In the genomic region with DNA sequence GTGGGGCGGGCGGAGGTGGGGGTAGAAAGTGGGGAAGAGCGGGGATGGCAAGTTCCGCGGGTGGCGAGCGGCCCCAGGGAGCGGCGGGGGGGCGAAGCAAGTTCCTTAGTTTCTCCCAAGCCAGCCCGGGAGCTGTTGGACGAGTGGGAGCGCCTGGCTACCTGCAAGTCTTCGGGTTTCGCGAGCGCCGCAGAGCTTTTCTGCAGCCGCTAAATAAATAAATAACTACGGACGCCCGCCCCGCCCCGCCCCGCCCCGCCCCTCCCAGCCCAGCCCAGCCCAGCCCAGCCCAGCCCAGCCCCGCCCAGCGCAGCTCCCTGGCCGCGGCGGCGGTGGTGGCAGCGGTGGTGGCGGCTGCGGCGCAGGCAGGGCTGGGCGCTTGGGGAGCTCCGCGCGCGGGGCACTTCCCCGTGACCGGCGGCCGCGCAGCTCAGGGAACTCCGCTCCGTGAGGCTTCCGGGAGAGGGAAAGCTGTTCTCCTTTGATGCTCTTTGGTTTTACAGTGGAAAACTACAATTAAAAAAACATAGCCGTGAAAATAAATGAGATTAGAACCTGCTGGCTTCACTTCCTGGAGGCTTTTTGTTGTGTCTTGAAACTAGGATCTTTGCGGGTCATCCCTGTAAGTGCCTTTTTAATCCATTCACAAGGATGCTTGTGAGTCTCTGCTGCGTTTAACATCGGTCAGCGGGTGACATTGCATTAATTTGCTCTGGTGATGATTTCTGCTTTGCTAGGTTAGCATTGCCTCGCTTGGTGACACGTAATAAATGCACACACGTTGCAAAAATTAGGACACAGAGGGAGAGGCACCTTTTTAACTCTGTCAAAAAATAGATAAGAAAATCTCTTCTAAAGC, we compare ENCODE assay signal across 8 cellular contexts. TPM values are rescaled to one million over a fixed set of nuclear protein-coding genes. Genes with fewer than 3 reads are reported as not detected.
DNase-seq lines count a peak whose midpoint lies in the region; ATAC-seq and TF ChIP-seq lines count a peak whose summit lies in the region.

Gene UBE2L5, plus strand, starts transcription at position 438 of the 859 bp plus-strand sequence. CDS start 5,498 bp downstream, outside the sequence.

- H3K4me2 ChIP-seq in PC-3 (ENCODE audit: low read length), result peak within 1 kb of the TSS; percentile 96

- H3K27me3 Mint-ChIP-seq in natural killer cell treated with Interleukin-12 subunit alpha and Interleukin-12 subunit beta and Interleukin-15 and Interleukin-18, amount 100 ng/mL, for 72 hours, result no peaks in the 10 kb centered on the region

- H3K27ac ChIP-seq in PC-3 (ENCODE audit: low read length), result peak within 1 kb of the TSS; percentile 42

- intact Hi-C loops in PC-3 (cut with micrococcal nuclease), result loop anchor here (1.0 to 5.0 kb wide), 2 partner anchors 150 to 195 kb away; partner anchors contain the start of gene USPL1

- ATAC-seq in GM19023 (IDR thresholded peaks at IDR 0.05; ENCODE audit: unreplicated experiment), result peak; percentile 87
- peak; percentile 73 for ATAC-seq in HG03354 (IDR thresholded peaks at IDR 0.05; ENCODE audit: poor library complexity, severe bottlenecking, unreplicated experiment)
- ATAC-seq in PC-3, result peak; percentile 87
- ATAC-seq in natural killer cell treated with Interleukin-12 subunit alpha and Interleukin-12 subunit beta and Interleukin-15 and Interleukin-18, amount 100 ng/mL, for 72 hours, result peak; percentile 95 to 97

- H3K27me3 ChIP-seq in BE2C (no peaks in the 10 kb centered on the region), PC-3 (ENCODE audit: low read length) (no peaks in the 10 kb centered on the region)

- no peaks in the 10 kb centered on the region for H3K36me3 Mint-ChIP-seq in natural killer cell treated with Interleukin-12 subunit alpha and Interleukin-12 subunit beta and Interleukin-15 and Interleukin-18, amount 100 ng/mL, for 72 hours

- H3K9me2 ChIP-seq in PC-3 (replicated peaks; ENCODE audit: low read length), result no peaks in the 10 kb centered on the region

- TSS peak; percentile 50 for BruUV-seq in PC-3 (replicated peaks; lab: Mats Ljungman, UMichigan)

- no peaks in the 10 kb centered on the region for H3F3A ChIP-seq in PC-3 (ENCODE audit: low read length, unreplicated experiment)

- POLR2A ChIA-PET in PC-3 (lab: Charles Lee; ENCODE audit: unreplicated experiment), result interaction anchor here (0.5 to 0.6 kb wide), 5 partner anchors 26 to 651 kb away, joined by 3 to 7 read pairs (median 6); no protein-coding TSS in a partner anchor

- H3K4me1 Mint-ChIP-seq in natural killer cell treated with Interleukin-12 subunit alpha and Interleukin-12 subunit beta and Interleukin-15 and Interleukin-18, amount 100 ng/mL, for 72 hours (ENCODE audit: low read depth in 2 of 2), result peaks cover 12% of the 10 kb centered on the region in 2 donors

- H3K9me3 ChIP-seq in BE2C, result no peaks in the 10 kb centered on the region
- no peaks in the 10 kb centered on the region for H3K9me3 ChIP-seq in PC-3 (ENCODE audit: low read length)

- H3K4me3 ChIP-seq in BE2C (ENCODE audit: low read depth, low read length) (peak within 1 kb of the TSS; percentile 86), PC-3 (ENCODE audit: low read length) (peak within 1 kb of the TSS; percentile 82), fibroblast of the aortic adventitia (ENCODE audit: low read depth, low read length) (peak within 1 kb of the TSS; percentile 69)

- peak; percentile 88 for DNase-seq in BE2C
- DNase-seq in PC-3, result peak; percentile 62
- DNase-seq in activated effector memory CD4-positive, alpha-beta T cell treated with Interleukin-2 at 50 U/mL for 16 hours, result peak; percentile 58
- peak; percentile 77 for DNase-seq in fibroblast of the aortic adventitia (ENCODE audit: low read depth)
- DNase-seq in natural killer cell treated with Interleukin-12 subunit alpha and Interleukin-12 subunit beta and Interleukin-15 and Interleukin-18, amount 100 ng/mL, for 72 hours (ENCODE audit: low spot score), result peak; percentile 84
- peak; percentile 74 for DNase-seq in stimulated activated naive CD4-positive, alpha-beta T cell treated with Interleukin-2 at 50 U/mL for 16 hours (lab: John Stamatoyannopoulos, UW)

- H3K27ac Mint-ChIP-seq in natural killer cell treated with Interleukin-12 subunit alpha and Interleukin-12 subunit beta and Interleukin-15 and Interleukin-18, amount 100 ng/mL, for 72 hours, result peak within 1 kb of the TSS; percentile 46 to 78

- peak within 1 kb of the TSS; percentile 97 for H2AFZ ChIP-seq in PC-3 (ENCODE audit: low read length)

- no peak for TF ChIP-seq CTCF in BE2C (IDR thresholded peaks at IDR 0.05; ENCODE audit: low read depth, low read length)
- TF ChIP-seq CTCF in PC-3 (conservative IDR thresholded peaks at IDR 0.05; ENCODE audit: low read depth, low read length), result no peak
- no peak for TF ChIP-seq CTCF in fibroblast of the aortic adventitia (IDR thresholded peaks at IDR 0.05; ENCODE audit: insufficient read depth, low read length)

- peak within 1 kb of the TSS; percentile 73 for H3K9ac ChIP-seq in PC-3 (ENCODE audit: low read length)

- H3K9me3 Mint-ChIP-seq in natural killer cell treated with Interleukin-12 subunit alpha and Interleukin-12 subunit beta and Interleukin-15 and Interleukin-18, amount 100 ng/mL, for 72 hours, result no peaks in the 10 kb centered on the region

- no peaks in the 10 kb centered on the region for H3K79me2 ChIP-seq in PC-3 (ENCODE audit: low read length)

- H3K36me3 ChIP-seq in BE2C (no peaks in the 10 kb centered on the region), PC-3 (ENCODE audit: low read depth, low read length) (no peaks in the 10 kb centered on the region)

- H3K4me1 ChIP-seq in BE2C (no peaks in the 10 kb centered on the region; the same call in 1 of the 2 replicates), PC-3 (ENCODE audit: insufficient read depth, low read length) (peaks cover 16% of the 10 kb centered on the region)

- CTCF ChIA-PET in PC-3 (lab: Charles Lee), result interaction anchor here (0.6 to 0.7 kb wide), 2 partner anchors 27 to 290 kb away, joined by 3 read pairs; no protein-coding TSS in a partner anchor

- H4K20me1 ChIP-seq in PC-3 (ENCODE audit: low read length), result no peaks in the 10 kb centered on the region

- H3K4me3 Mint-ChIP-seq in natural killer cell treated with Interleukin-12 subunit alpha and Interleukin-12 subunit beta and Interleukin-15 and Interleukin-18, amount 100 ng/mL, for 72 hours, result peak within 1 kb of the TSS; percentile 95

RNA-seq across cellular contexts. Expression of gene UBE2L5, which starts in this region (rescaled TPM):
- 0.73 TPM for polyA plus RNA-seq in BE2C (2012; ENCODE audit: insufficient read depth, insufficient read length, low read depth)
- total RNA-seq in PC-3 (2014; rRNA removed), result not detected in 2 replicates
- under 0.01 TPM in 1 of 2 replicates, not detected in the other for total RNA-seq in fibroblast of the aortic adventitia (ENCODE audit: low replicate concordance)
- not detected for total RNA-seq in natural killer cell treated with Interleukin-12 subunit alpha and Interleukin-12 subunit beta and Interleukin-15 and Interleukin-18, amount 100 ng/mL, for 72 hours

Comparison
In these comparisons a context has a peak if more than half of its experiments do, and no peak if none do; other contexts are left out.
1. Peak in every context shown above with its lines: DNase-seq, ATAC-seq, H3K4me3 ChIP-seq and H3K27ac ChIP-seq.
2. Peak in DNase-seq, ATAC-seq, H3K4me3 ChIP-seq, H3K27ac ChIP-seq, H3K9ac ChIP-seq and H3K4me2 ChIP-seq in PC-3; RNA of the gene not detected or under 1 TPM.
3. Peak in DNase-seq and H3K4me3 ChIP-seq in fibroblast of the aortic adventitia; RNA of the gene not detected or under 1 TPM.
4. Peak in DNase-seq and ATAC-seq in natural killer cell treated with Interleukin-12 subunit alpha and Interleukin-12 subunit beta and Interleukin-15 and Interleukin-18, amount 100 ng/mL, for 72 hours; RNA of the gene not detected or under 1 TPM.